In genomic region chr11:75383246-75383645, GRCh38 we compare ENCODE assay signal across 12 cellular contexts. TPM values are rescaled to one million over a fixed set of nuclear protein-coding genes. Genes with fewer than 3 reads are reported as not detected.
A peak's percentile ranks its signal among the peaks of the same experiment; 100 is the strongest.
DNase-seq lines count a peak whose midpoint lies in the region; ATAC-seq and TF ChIP-seq lines count a peak whose summit lies in the region.
"Had no signal": no experiment of that assay in that cellular context is flagged by ENCODE, and none has a peak within 500 bp of the region (broad histone marks: within the 10 kb centered on the region; RNA-seq: fewer than 3 reads in every experiment).

No MANE protein-coding gene starts in this region.

- no peaks in the 10 kb centered on the region for H3K9me3 Mint-ChIP-seq in activated CD4-positive, alpha-beta T cell treated with anti-CD3 and anti-CD28 coated beads, Interleukin-2, amount 10 ng/mL, durations not matched to agents 7 days and 5 days
- H3K9me3 Mint-ChIP-seq in activated naive CD4-positive, alpha-beta T cell treated with anti-CD3 and anti-CD28 coated beads, Interleukin-2, amount 50 U/mL, for 72 hours = no peaks in the 10 kb centered on the region
- H3K9me3 Mint-ChIP-seq in osteocyte (ENCODE audit: unreplicated experiment) = no peaks in the 10 kb centered on the region
- H3K9me3 Mint-ChIP-seq: stimulated activated memory B cell treated with anti-CD40 and anti-IgM and Interleukin-4, amounts not matched to agents 10 μg/mL and 1 μg/mL and 100 μg/mL, for 72 hours had no signal

- no peaks in the 10 kb centered on the region for H3K79me2 ChIP-seq in trophoblast cell (ENCODE audit: control insufficient read depth, insufficient read depth, low read length, poor library complexity)

- H3K27ac Mint-ChIP-seq in activated CD4-positive, alpha-beta T cell treated with anti-CD3 and anti-CD28 coated beads, Interleukin-2, amount 10 ng/mL, durations not matched to agents 7 days and 5 days = peak overlapping the region; percentile 78
- peak overlapping the region; percentile 26 to 50 for H3K27ac Mint-ChIP-seq in activated naive CD4-positive, alpha-beta T cell treated with anti-CD3 and anti-CD28 coated beads, Interleukin-2, amount 50 U/mL, for 72 hours
- H3K27ac Mint-ChIP-seq in osteocyte (ENCODE audit: unreplicated experiment) = no peak overlapping the region
- H3K27ac Mint-ChIP-seq: stimulated activated memory B cell treated with anti-CD40 and anti-IgM and Interleukin-4, amounts not matched to agents 10 μg/mL and 1 μg/mL and 100 μg/mL, for 72 hours had no signal

- intact Hi-C loops in aorta (cut with DNase I) = loop anchor here (5.0 to 10.0 kb wide), 2 partner anchors 58 to 101 kb away; no protein-coding TSS in a partner anchor

- H2BK12ac ChIP-seq in trophoblast cell (ENCODE audit: low read length) = peak overlapping the region; percentile 88

- H3K27me3 ChIP-seq in trophoblast cell (ENCODE audit: insufficient read depth, low read length) (no peaks in the 10 kb centered on the region), aorta (ENCODE audit: control insufficient read depth in 1 of 2, insufficient read depth in 2 of 2, low read length in 1 of 2) (no peaks in the 10 kb centered on the region)

- POLR2A ChIA-PET in activated CD4-positive, alpha-beta T cell treated with anti-CD3 and anti-CD28 coated beads, Interleukin-2, amount 10 ng/mL, durations not matched to agents 7 days and 5 days (lab: Charles Lee) = no interaction called here

- peak overlapping the region; percentile 71 for H2BK5ac ChIP-seq in trophoblast cell (ENCODE audit: low read depth, low read length, poor library complexity)

- peaks cover 16% of the 10 kb centered on the region for H3K79me1 ChIP-seq in trophoblast cell (ENCODE audit: low read length)

- no peak overlapping the region for H3K9ac ChIP-seq in trophoblast cell (ENCODE audit: low read length)

- no peaks in the 10 kb centered on the region for H3K36me3 ChIP-seq in trophoblast cell (ENCODE audit: control insufficient read depth in 1 of 2, insufficient read depth in 2 of 2, low read length in 2 of 2)
- no peaks in the 10 kb centered on the region for H3K36me3 ChIP-seq in aorta (ENCODE audit: control insufficient read depth in 1 of 2, insufficient read depth in 2 of 2, low read length in 1 of 2)

- H3K4me1 Mint-ChIP-seq in activated CD4-positive, alpha-beta T cell treated with anti-CD3 and anti-CD28 coated beads, Interleukin-2, amount 10 ng/mL, durations not matched to agents 7 days and 5 days = peaks cover 23% of the 10 kb centered on the region
- peaks cover 21% of the 10 kb centered on the region for H3K4me1 Mint-ChIP-seq in osteocyte (ENCODE audit: unreplicated experiment)

- peak overlapping the region; percentile 46 for H2BK120ac ChIP-seq in trophoblast cell (ENCODE audit: insufficient read depth, low read length, poor library complexity)

- TF ChIP-seq CTCF in osteocyte (IDR thresholded peaks at IDR 0.05) = no peak

- H4K12ac ChIP-seq in trophoblast cell (ENCODE audit: low read depth, low read length) = no peak overlapping the region

- no peak overlapping the region for H3K27ac ChIP-seq in trophoblast cell (ENCODE audit: low read depth, low read length)
- H3K27ac ChIP-seq in aorta (ENCODE audit: low read depth in 1 of 2, low read length in 2 of 2) = no peak overlapping the region

- peaks cover 9 to 14% of the 10 kb centered on the region in 2 experiments for H3K4me1 ChIP-seq in trophoblast cell (ENCODE audit: control insufficient read depth in 1 of 2, insufficient read depth in 2 of 2, low read length in 2 of 2)
- H3K4me1 ChIP-seq in aorta (ENCODE audit: control insufficient read depth in 1 of 2, insufficient read depth in 2 of 2, low read length in 2 of 2) = no peaks in the 10 kb centered on the region

- peak; percentile 59 for DNase-seq in activated CD4-positive, alpha-beta T cell treated with anti-CD3 and anti-CD28 coated beads, Interleukin-2, amount 10 ng/mL, durations not matched to agents 7 days and 5 days
- no peak for DNase-seq in activated CD4-positive, alpha-beta T cell treated with anti-CD3 and anti-CD28 coated beads, Interleukin-2, amount 50 U/mL, for 48 hours
- peak; percentile 48 for DNase-seq in NOMO-1 treated with dmso at 0.1 percent for 144 hours (lab: John Stamatoyannopoulos, UW; ENCODE audit: unreplicated experiment)
- no peak for DNase-seq in activated naive CD4-positive, alpha-beta T cell treated with anti-CD3 and anti-CD28 coated beads, Interleukin-2, amount 50 U/mL, for 72 hours (ENCODE audit: low spot score in 2 of 2)
- no peak for DNase-seq in trophoblast cell
- no peak for DNase-seq in osteocyte (ENCODE audit: extremely low spot score, unreplicated experiment)
- DNase-seq in aorta = no peak
- DNase-seq: hypothalamus had no signal

- H3K9me3 ChIP-seq in trophoblast cell (ENCODE audit: insufficient read depth, low read depth, low read length) (no peaks in the 10 kb centered on the region), aorta (ENCODE audit: control insufficient read depth, low read length) (no peaks in the 10 kb centered on the region)

- H3K18ac ChIP-seq in trophoblast cell (ENCODE audit: low read length) = no peak overlapping the region

- H3K4ac ChIP-seq in trophoblast cell (ENCODE audit: low read depth, low read length) = peak overlapping the region; percentile 31

- no peak overlapping the region for H2AK5ac ChIP-seq in trophoblast cell (ENCODE audit: low read length)

- peaks cover 5% of the 10 kb centered on the region for H3K27me3 Mint-ChIP-seq in activated CD4-positive, alpha-beta T cell treated with anti-CD3 and anti-CD28 coated beads, Interleukin-2, amount 10 ng/mL, durations not matched to agents 7 days and 5 days
- H3K27me3 Mint-ChIP-seq in osteocyte (ENCODE audit: unreplicated experiment) = no peaks in the 10 kb centered on the region

- H4K91ac ChIP-seq in trophoblast cell (ENCODE audit: low read depth, low read length) = peak overlapping the region; percentile 62

- H3K36me3 Mint-ChIP-seq in activated CD4-positive, alpha-beta T cell treated with anti-CD3 and anti-CD28 coated beads, Interleukin-2, amount 10 ng/mL, durations not matched to agents 7 days and 5 days (ENCODE audit: low read depth) = no peaks in the 10 kb centered on the region
- no peaks in the 10 kb centered on the region for H3K36me3 Mint-ChIP-seq in activated naive CD4-positive, alpha-beta T cell treated with anti-CD3 and anti-CD28 coated beads, Interleukin-2, amount 50 U/mL, for 72 hours
- H3K36me3 Mint-ChIP-seq in osteocyte (ENCODE audit: unreplicated experiment) = no peaks in the 10 kb centered on the region
- H3K36me3 Mint-ChIP-seq: stimulated activated memory B cell treated with anti-CD40 and anti-IgM and Interleukin-4, amounts not matched to agents 10 μg/mL and 1 μg/mL and 100 μg/mL, for 72 hours had no signal

- peak overlapping the region; percentile 25 for H3K14ac ChIP-seq in trophoblast cell (ENCODE audit: low read length)

- CTCF ChIA-PET in activated CD4-positive, alpha-beta T cell treated with anti-CD3 and anti-CD28 coated beads, Interleukin-2, amount 10 ng/mL, durations not matched to agents 7 days and 5 days (lab: Charles Lee) = interaction anchor here (0.8 to 6.1 kb wide), 6 partner anchors 21 to 244 kb away, joined by 3 to 44 read pairs (median 4); no protein-coding TSS in a partner anchor

- H2AFZ ChIP-seq in trophoblast cell (ENCODE audit: insufficient read depth, low read length, poor library complexity) = no peak overlapping the region

- ATAC-seq in activated naive CD4-positive, alpha-beta T cell treated with anti-CD3 and anti-CD28 coated beads, Interleukin-2, amount 50 U/mL, for 72 hours = peak; percentile 43 to 55
- ATAC-seq in aorta (ENCODE audit: low FRiP score) (no peak), GM18520 (IDR thresholded peaks at IDR 0.05; ENCODE audit: unreplicated experiment) (no peak)
- ATAC-seq: stimulated activated memory B cell treated with anti-CD40 and anti-IgM and Interleukin-4, amounts not matched to agents 10 μg/mL and 1 μg/mL and 100 μg/mL, for 72 hours had no signal

- no peak overlapping the region for H3K4me3 Mint-ChIP-seq in activated CD4-positive, alpha-beta T cell treated with anti-CD3 and anti-CD28 coated beads, Interleukin-2, amount 10 ng/mL, durations not matched to agents 7 days and 5 days
- no peak overlapping the region for H3K4me3 Mint-ChIP-seq in osteocyte (ENCODE audit: unreplicated experiment)
- H3K4me3 Mint-ChIP-seq: stimulated activated memory B cell treated with anti-CD40 and anti-IgM and Interleukin-4, amounts not matched to agents 10 μg/mL and 1 μg/mL and 100 μg/mL, for 72 hours had no signal

- no CpG with 5 or more reads among the region's 3 CpGs for WGBS in trophoblast cell (ENCODE audit: extremely low coverage, insufficient coverage, insufficient read length)
- WGBS in aorta, 2 donors = 77 to 90% methylated on average over 3 of the region's 3 CpGs

- no peak overlapping the region for H3K23ac ChIP-seq in trophoblast cell (ENCODE audit: low read length)

- H4K8ac ChIP-seq in trophoblast cell (ENCODE audit: low read depth, low read length) = no peak overlapping the region

- H3K4me3 ChIP-seq in trophoblast cell (ENCODE audit: low read depth, low read length) = no peak overlapping the region
- no peak overlapping the region for H3K4me3 ChIP-seq in aorta (ENCODE audit: low read length in 2 of 2)
- H3K4me3 ChIP-seq: skin epidermis had no signal

- peak overlapping the region; percentile 16 for H3K4me2 ChIP-seq in trophoblast cell (ENCODE audit: low read length)

RNA-seq across cellular contexts. Expression of gene RPS3, which starts 16.1 kb away (rescaled TPM):
- 1,000 to 10,000 TPM; 2,943 to 3,099 TPM for total RNA-seq in activated CD4-positive, alpha-beta T cell treated with anti-CD3 and anti-CD28 coated beads, Interleukin-2, amount 10 ng/mL, durations not matched to agents 7 days and 5 days
- 1,000 to 10,000 TPM; 4,688 to 5,066 TPM for total RNA-seq in activated naive CD4-positive, alpha-beta T cell treated with anti-CD3 and anti-CD28 coated beads, Interleukin-2, amount 50 U/mL, for 72 hours
- polyA plus RNA-seq in trophoblast cell (2013) = 4,211 and 4,337 TPM in 2 replicates
- total RNA-seq in osteocyte (2,093 and 2,150 TPM in 2 replicates), aorta (1,000 to 10,000 TPM; 1,466 to 1,593 TPM)
- polyA plus RNA-seq in aorta = 1,000 to 10,000 TPM; 2,194 to 3,688 TPM

RNA-seq across cellular contexts. Expression of gene ARRB1, which starts 31.8 kb away (rescaled TPM):
- 10 to 100 TPM; 24.3 to 29.5 TPM for total RNA-seq in activated CD4-positive, alpha-beta T cell treated with anti-CD3 and anti-CD28 coated beads, Interleukin-2, amount 10 ng/mL, durations not matched to agents 7 days and 5 days
- 10 to 100 TPM; 11.5 to 28.9 TPM for total RNA-seq in activated naive CD4-positive, alpha-beta T cell treated with anti-CD3 and anti-CD28 coated beads, Interleukin-2, amount 50 U/mL, for 72 hours
- polyA plus RNA-seq in trophoblast cell (2013) = 34.1 and 34.7 TPM in 2 replicates
- 11.3 and 13.2 TPM in 2 replicates for total RNA-seq in osteocyte
- total RNA-seq in aorta = 10 to 100 TPM; 31.3 to 76.1 TPM
- polyA plus RNA-seq in aorta = 10 to 100 TPM in 1 of 2 donors, 1 to 10 TPM in 1; 5.8 to 10.8 TPM

RNA-seq across cellular contexts. Expression of gene KLHL35, which starts 49.8 kb away (rescaled TPM):
- total RNA-seq in activated CD4-positive, alpha-beta T cell treated with anti-CD3 and anti-CD28 coated beads, Interleukin-2, amount 10 ng/mL, durations not matched to agents 7 days and 5 days = 1 to 10 TPM in 1 of 2 experiments, under 1 TPM in 1; 0.50 to 1.3 TPM
- under 1 TPM in 1 of 2 donors, not detected in 1; 0.89 TPM for total RNA-seq in activated naive CD4-positive, alpha-beta T cell treated with anti-CD3 and anti-CD28 coated beads, Interleukin-2, amount 50 U/mL, for 72 hours
- 0.08 and 0.10 TPM in 2 replicates for polyA plus RNA-seq in trophoblast cell (2013)
- total RNA-seq in osteocyte (2.3 and 2.8 TPM in 2 replicates), aorta (1 to 10 TPM; 1.3 to 3.1 TPM)
- polyA plus RNA-seq in aorta = 1 to 10 TPM in 1 of 2 donors, under 1 TPM in 1; 0.75 to 2.4 TPM
- total RNA-seq: HT1080 had no signal

Comparison
In these comparisons a context has a peak if more than half of its experiments do, and no peak if none do; other contexts are left out.
1. DNase-seq: peak in activated CD4-positive, alpha-beta T cell treated with anti-CD3 and anti-CD28 coated beads, Interleukin-2, amount 10 ng/mL, durations not matched to agents 7 days and 5 days (single experiment) and NOMO-1 treated with dmso at 0.1 percent for 144 hours (single experiment); none in activated CD4-positive, alpha-beta T cell treated with anti-CD3 and anti-CD28 coated beads, Interleukin-2, amount 50 U/mL, for 48 hours (0 of 2), activated naive CD4-positive, alpha-beta T cell treated with anti-CD3 and anti-CD28 coated beads, Interleukin-2, amount 50 U/mL, for 72 hours (0 of 2), trophoblast cell (0 of 2), osteocyte (single experiment) and aorta (0 of 2).
2. ATAC-seq: peak in activated naive CD4-positive, alpha-beta T cell treated with anti-CD3 and anti-CD28 coated beads, Interleukin-2, amount 50 U/mL, for 72 hours (2 of 2); none in aorta (single experiment) and GM18520 (single experiment).